9 cellular contexts compared by ENCODE assay signal in genomic region chr3:30475038-30475808, GRCh38.
DNase-seq lines count a peak whose midpoint lies in the region; ATAC-seq and TF ChIP-seq lines count a peak whose summit lies in the region.
"Had no signal": no experiment of that assay in that cellular context is flagged by ENCODE, and none has a peak within 500 bp of the region (broad histone marks: within the 10 kb centered on the region; RNA-seq: fewer than 3 reads in every experiment).

No MANE protein-coding gene starts in this region.

- no peak for TF ChIP-seq CTCF in GM13976 (IDR thresholded peaks at IDR 0.05; ENCODE audit: borderline replicate concordance, control extremely low read depth, extremely low read depth, insufficient read depth, missing control alignments)

- in situ Hi-C loops in GM13976 (cut with MboI; ENCODE audit: low sequenced_read_pairs, unreplicated experiment): no loop called here

- DNase-seq in GM13976 (ENCODE audit: low spot score) (peak; percentile 11), NK-92 (lab: John Stamatoyannopoulos, UW; ENCODE audit: unreplicated experiment) (no peak), NCI-H524 treated with DMSO at 0.1 percent for 48 hours (lab: John Stamatoyannopoulos, UW) (no peak), KG1 (lab: John Stamatoyannopoulos, UW) (no peak)
- DNase-seq in activated effector memory CD4-positive, alpha-beta T cell treated with anti-CD3 and anti-CD28 coated beads, Interleukin-2, amount 50 U/mL, for 16 hours: no peak
- DNase-seq: MG63 had no signal

- ATAC-seq in GM19452 (IDR thresholded peaks at IDR 0.05; ENCODE audit: unreplicated experiment) (peak; percentile 71), HG03108 (IDR thresholded peaks at IDR 0.05; ENCODE audit: unreplicated experiment) (peak; percentile 90), esophagus mucosa (peak; percentile 93)
